ENCODE assay signal across 15 cellular contexts in the genomic region with DNA sequence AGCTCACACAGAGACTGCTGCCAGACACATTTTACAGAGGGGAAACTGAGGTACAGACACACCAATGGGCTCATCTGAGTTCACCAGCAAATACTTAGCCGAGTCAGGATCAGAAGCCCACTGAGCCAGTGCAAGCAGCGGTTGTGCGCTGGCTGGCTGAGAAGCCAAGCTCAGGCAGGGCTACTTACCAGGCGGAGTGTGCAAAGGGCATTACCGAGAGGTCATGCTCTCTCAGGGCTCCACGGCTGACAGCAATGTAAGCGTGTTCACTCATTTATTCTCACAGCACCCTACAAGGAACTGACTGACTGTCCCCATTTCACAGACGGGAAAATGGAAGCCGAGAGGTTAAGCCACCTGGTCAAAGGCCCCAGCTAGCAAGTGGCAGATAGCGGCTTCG.
DNase-seq lines count a peak whose midpoint lies in the region; ATAC-seq and TF ChIP-seq lines count a peak whose summit lies in the region.
"Had no signal": no experiment of that assay in that cellular context is flagged by ENCODE, and none has a peak within 500 bp of the region (broad histone marks: within the 10 kb centered on the region; RNA-seq: fewer than 3 reads in every experiment).

No MANE protein-coding gene starts in this region.

- H3K27me3 ChIP-seq in BLaER1 (no peaks in the 10 kb centered on the region), esophagus muscularis mucosa (no peaks in the 10 kb centered on the region), gastrocnemius medialis (no peaks in the 10 kb centered on the region)

- ATAC-seq in gastrocnemius medialis (no peak), HG03460 (IDR thresholded peaks at IDR 0.05; ENCODE audit: unreplicated experiment) (no peak)
- ATAC-seq: K562, PC-3 had no signal

- H3K4me1 ChIP-seq in BLaER1: peaks cover 95% of the 10 kb centered on the region
- peaks cover 33 to 55% (median 41%) of the 10 kb centered on the region in 4 donors for H3K4me1 ChIP-seq in esophagus muscularis mucosa
- H3K4me1 ChIP-seq in gastrocnemius medialis: peaks cover 45 to 52% of the 10 kb centered on the region in 2 donors

- H3K27ac ChIP-seq in BLaER1: peak overlapping the region; percentile 63; the same call in 1 of the 2 replicates
- peak overlapping the region; percentile 74 for H3K27ac ChIP-seq in RWPE1
- H3K27ac ChIP-seq in esophagus muscularis mucosa (replicated peaks in 1 of 4): peak overlapping the region; percentile 66 to 91 (median 72)
- H3K27ac ChIP-seq in gastrocnemius medialis: peak overlapping the region; percentile 93 to 98 (median 97)
- H3K27ac ChIP-seq: GM23248 had no signal

- intact Hi-C loops in esophagus muscularis mucosa (cut with DNase I) (no loop called here), gastrocnemius medialis (cut with DNase I; ENCODE audit: low total_unique reads) (loop anchor here (2.0 kb wide), 1 partner anchor 30 kb away; no protein-coding TSS in a partner anchor)

- TF ChIP-seq EP300 in esophagus muscularis mucosa (IDR thresholded peaks at IDR 0.05): no peak

- 93% methylated on average over 9 of the region's 11 CpGs for WGBS in esophagus muscularis mucosa

- H4K20me1 ChIP-seq in BLaER1: peaks cover 95% of the 10 kb centered on the region

- CTCF ChIA-PET in RWPE1 (lab: Yijun Ruan, JAX): interaction anchor here (1.8 kb wide), 1 partner anchor 10 kb away, joined by 3 read pairs; no protein-coding TSS in a partner anchor

- TF ChIP-seq CTCF in RWPE1 (conservative IDR thresholded peaks at IDR 0.05; ENCODE audit: low read depth) (no peak), esophagus muscularis mucosa (IDR thresholded peaks at IDR 0.05) (no peak), gastrocnemius medialis (IDR thresholded peaks at IDR 0.05 in 4 of 5, conservative IDR thresholded peaks at IDR 0.05 in 1 of 5) (no peak)

- peak overlapping the region; percentile 93 for H3K4me2 ChIP-seq in BLaER1

- H3K4me3 ChIP-seq in BLaER1 (no peak overlapping the region), esophagus muscularis mucosa (no peak overlapping the region), gastrocnemius medialis (no peak overlapping the region)
- H3K4me3 ChIP-seq: GM23248, K562 had no signal

- no peaks in the 10 kb centered on the region for H3K9me3 ChIP-seq in BLaER1
- no peaks in the 10 kb centered on the region for H3K9me3 ChIP-seq in esophagus muscularis mucosa
- H3K9me3 ChIP-seq in gastrocnemius medialis: no peaks in the 10 kb centered on the region

- H3K36me3 ChIP-seq in BLaER1: peaks cover 71% of the 10 kb centered on the region
- peaks cover 40 to 87% (median 76%) of the 10 kb centered on the region in 4 donors for H3K36me3 ChIP-seq in esophagus muscularis mucosa
- peaks cover 0 to 28% of the 10 kb centered on the region in 2 donors for H3K36me3 ChIP-seq in gastrocnemius medialis

- no peak overlapping the region for H3K9ac ChIP-seq in BLaER1
- H3K9ac ChIP-seq: GM23248 had no signal

- TF ChIP-seq POLR2A in esophagus muscularis mucosa (IDR thresholded peaks at IDR 0.05; ENCODE audit: low read depth) (no peak), gastrocnemius medialis (IDR thresholded peaks at IDR 0.05) (no peak)

- POLR2A ChIA-PET in RWPE1 (lab: Yijun Ruan, JAX; ENCODE audit: low non-redundant PET): no interaction called here

- DNase-seq in RWPE1 (ENCODE audit: low spot score) (no peak), esophagus muscularis mucosa (ENCODE audit: extremely low spot score) (no peak), gastrocnemius medialis (no peak), SKM-1 treated with dmso at 0.1 percent for 144 hours (lab: John Stamatoyannopoulos, UW; ENCODE audit: unreplicated experiment) (no peak), RPMI8226 (no peak), NCI-H187 treated with DMSO at 0.1 percent for 48 hours (lab: John Stamatoyannopoulos, UW) (no peak)
- DNase-seq: COR-L47, GF-D8, GM23248, NCI-H2029 treated with DMSO at 0.1 percent for 48 hours, NCI-H748 treated with DMSO at 0.1 percent for 48 hours, PC-3 had no signal

- in situ Hi-C loops in gastrocnemius medialis (cut with MboI; ENCODE audit: low sequenced_read_pairs in 4 of 4): loop anchor here in 3 of 4 donors (10.0 to 25.0 kb wide), 3 partner anchors 104 to 406 kb away; no protein-coding TSS in a partner anchor
